ENCODE assay signal across 2 cellular contexts in genomic region chr12:57904848-57905811, GRCh38.
TF ChIP-seq lines count a peak whose summit lies in the region.

No MANE protein-coding gene starts in this region.

TF ChIP-seq in GM23338, 12 proteins besides CTCF, POLR2A, EP300 and RAD21 (continued from another document):
- no peak for TF ChIP-seq REST (IDR thresholded peaks at IDR 0.05; ENCODE audit: unreplicated experiment)

TF ChIP-seq in neural cell, 6 proteins besides CTCF, POLR2A, EP300 and RAD21 (continued from another document):
- TF ChIP-seq REST (IDR thresholded peaks at IDR 0.05; ENCODE audit: borderline replicate concordance) (no peak), POLR2AphosphoS5 (IDR thresholded peaks at IDR 0.05) (no peak)
